25 cellular contexts compared by ENCODE assay signal in the genomic region with DNA sequence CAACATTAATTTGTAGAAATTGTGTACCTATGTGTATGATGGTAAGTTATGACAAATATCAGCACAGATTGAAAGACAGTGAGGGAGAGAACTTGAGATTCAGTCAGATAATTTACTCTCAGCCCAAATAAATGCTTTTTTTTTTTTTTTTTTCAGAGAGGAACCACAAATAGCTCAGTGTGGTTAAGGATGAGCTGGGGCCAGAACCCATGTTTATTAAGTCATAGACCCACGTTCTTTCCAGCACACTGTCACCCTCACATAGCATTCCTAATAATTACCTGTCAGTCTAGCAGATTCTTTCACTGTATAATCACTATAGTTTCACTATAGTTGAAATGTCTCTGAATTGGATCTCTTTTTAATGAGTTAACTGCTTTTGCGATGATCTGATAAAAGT.
DNase-seq lines count a peak whose midpoint lies in the region; ATAC-seq and TF ChIP-seq lines count a peak whose summit lies in the region.
"Had no signal": no experiment of that assay in that cellular context is flagged by ENCODE, and none has a peak within 500 bp of the region (broad histone marks: within the 10 kb centered on the region; RNA-seq: fewer than 3 reads in every experiment).

No MANE protein-coding gene starts in this region.

- peak overlapping the region in 3 of 4 donors; percentile 46 to 52 (median 51) for H3K27ac ChIP-seq in gastrocnemius medialis
- H3K27ac ChIP-seq: Peyer's patch, thoracic aorta, VCaP had no signal

- intact Hi-C loops in gastrocnemius medialis (cut with DNase I; ENCODE audit: low total_unique reads): loop anchor here (10.0 kb wide), 1 partner anchor 240 kb away; no protein-coding TSS in a partner anchor

- no peak for TF ChIP-seq POLR2A in gastrocnemius medialis (IDR thresholded peaks at IDR 0.05)

- in situ Hi-C loops in gastrocnemius medialis (cut with MboI; ENCODE audit: low sequenced_read_pairs in 4 of 4): no loop called here

- H3K4me3 ChIP-seq in choroid plexus epithelial cell (ENCODE audit: low read depth, low read length) (no peak overlapping the region), gastrocnemius medialis (no peak overlapping the region), foreskin fibroblast (ENCODE audit: low read depth in 1 of 2, low read length in 2 of 2) (no peak overlapping the region)
- H3K4me3 ChIP-seq: Peyer's patch, thoracic aorta had no signal

- no peaks in the 10 kb centered on the region for H3K36me3 ChIP-seq in gastrocnemius medialis
- H3K36me3 ChIP-seq: Peyer's patch, thoracic aorta had no signal

- no peaks in the 10 kb centered on the region for H3K27me3 ChIP-seq in gastrocnemius medialis
- H3K27me3 ChIP-seq: Peyer's patch had no signal

- TF ChIP-seq CTCF in choroid plexus epithelial cell (conservative IDR thresholded peaks at IDR 0.05; ENCODE audit: low read depth, low read length) (no peak), gastrocnemius medialis (IDR thresholded peaks at IDR 0.05 in 4 of 5, conservative IDR thresholded peaks at IDR 0.05 in 1 of 5) (no peak), foreskin fibroblast (IDR thresholded peaks at IDR 0.05; ENCODE audit: low read depth, low read length) (no peak)

- DNase-seq in EH (ENCODE audit: low read depth): peak; percentile 79
- peak; percentile 33 for DNase-seq in M059J (ENCODE audit: low read depth)
- peak; percentile 70 for DNase-seq in choroid plexus epithelial cell (ENCODE audit: low read depth)
- DNase-seq in gastrocnemius medialis: no peak
- DNase-seq in foreskin fibroblast: no peak
- DNase-seq in NCI-H1436 treated with DMSO at 0.1 percent for 48 hours (lab: John Stamatoyannopoulos, UW): no peak
- DNase-seq: activated CD4-positive, alpha-beta T cell treated with anti-CD3 and anti-CD28 coated beads, Interleukin-2, amount 10 ng/mL, durations not matched to agents 24 days and 14 days; activated naive CD4-positive, alpha-beta T cell treated with anti-CD3 and anti-CD28 coated beads, Interleukin-2, amount 10 ng/mL, durations not matched to agents 7 days and 5 days; activated T-cell treated with anti-CD3 and anti-CD28 coated beads, Interleukin-2, amount 50 U/mL, for 72 hours; CD8-positive, alpha-beta T cell; DMS153; effector CD8-positive, alpha-beta T cell; left colon; naive thymus-derived CD8-positive, alpha-beta T cell; NCI-H1417 treated with DMSO at 0.1 percent for 48 hours; NCI-H2171; NCI-H524 treated with DMSO at 0.1 percent for 48 hours; Peyer's patch had no signal

- peaks cover 19 to 49% of the 10 kb centered on the region in 2 donors for H3K4me1 ChIP-seq in gastrocnemius medialis
- H3K4me1 ChIP-seq: Peyer's patch had no signal

- no peaks in the 10 kb centered on the region for H3K9me3 ChIP-seq in gastrocnemius medialis
- H3K9me3 ChIP-seq: Peyer's patch, thoracic aorta had no signal

- ATAC-seq in gastrocnemius medialis (no peak), GM21381 (IDR thresholded peaks at IDR 0.05; ENCODE audit: unreplicated experiment) (no peak), GM19467 (IDR thresholded peaks at IDR 0.05; ENCODE audit: unreplicated experiment) (no peak)
- ATAC-seq: activated T-cell treated with anti-CD3 and anti-CD28 coated beads, Interleukin-2, amount 50 U/mL, for 72 hours; CD8-positive, alpha-beta T cell; esophagus mucosa; HepG2; left colon; naive thymus-derived CD8-positive, alpha-beta T cell; stimulated activated memory B cell treated with anti-CD40 and anti-IgM and Interleukin-4, amounts not matched to agents 10 μg/mL and 1 μg/mL and 100 μg/mL, for 72 hours had no signal

Comparison
In these comparisons a context has a peak if more than half of its experiments do, and no peak if none do; other contexts are left out.
1. DNase-seq: peak in EH (single experiment), M059J (single experiment) and choroid plexus epithelial cell (single experiment); none in gastrocnemius medialis (0 of 2), foreskin fibroblast (0 of 2) and NCI-H1436 treated with DMSO at 0.1 percent for 48 hours (single experiment).